In genomic region chr18:73136134-73136533, GRCh38 we compare ENCODE assay signal across 10 cellular contexts.
DNase-seq lines count a peak whose midpoint lies in the region; ATAC-seq and TF ChIP-seq lines count a peak whose summit lies in the region.
"Had no signal": no experiment of that assay in that cellular context is flagged by ENCODE, and none has a peak within 500 bp of the region (broad histone marks: within the 10 kb centered on the region; RNA-seq: fewer than 3 reads in every experiment).

No MANE protein-coding gene starts in this region.

- no peaks in the 10 kb centered on the region for H3K9me3 ChIP-seq in thyroid gland

- TF ChIP-seq CTCF in BJ (IDR thresholded peaks at IDR 0.05; ENCODE audit: insufficient read depth, low read depth, low read length) (peak; percentile 51), epithelial cell of esophagus (IDR thresholded peaks at IDR 0.05; ENCODE audit: insufficient read depth, low read depth, low read length, missing control alignments) (peak; percentile 34), thyroid gland (IDR thresholded peaks at IDR 0.05) (no peak)

- POLR2A ChIA-PET in BJ (lab: Charles Lee), result no interaction called here

- H3K36me3 ChIP-seq in BJ (ENCODE audit: control insufficient read depth, insufficient read depth, low read length), result no peaks in the 10 kb centered on the region
- no peaks in the 10 kb centered on the region for H3K36me3 ChIP-seq in thyroid gland
- H3K36me3 ChIP-seq: tibial nerve had no signal

- CTCF ChIA-PET in BJ (lab: Yijun Ruan, JAX), result interaction anchor here (0.7 to 2.1 kb wide), 8 partner anchors 11 to 707 kb away, joined by 3 to 8 read pairs (median 4); no protein-coding TSS in a partner anchor

- H3K27me3 ChIP-seq in BJ (ENCODE audit: control insufficient read depth, insufficient read depth, low read length) (no peaks in the 10 kb centered on the region), thyroid gland (no peaks in the 10 kb centered on the region)
- H3K27me3 ChIP-seq: tibial nerve had no signal

- ATAC-seq in GM21390 (IDR thresholded peaks at IDR 0.05; ENCODE audit: unreplicated experiment) (peak; percentile 85), HG02642 (IDR thresholded peaks at IDR 0.05; ENCODE audit: poor library complexity, unreplicated experiment) (no peak), GM18517 (IDR thresholded peaks at IDR 0.05; ENCODE audit: unreplicated experiment) (no peak)

- no peak overlapping the region for H3K4me3 ChIP-seq in BJ (ENCODE audit: low read depth, low read length)
- H3K4me3 ChIP-seq in epithelial cell of esophagus (ENCODE audit: low read length), result no peak overlapping the region
- no peak overlapping the region for H3K4me3 ChIP-seq in thyroid gland (replicated peaks in 1 of 3)
- H3K4me3 ChIP-seq: tibial nerve had no signal

- intact Hi-C loops in thyroid gland (cut with DNase I), result no loop called here

- no peak for TF ChIP-seq POLR2A in thyroid gland (IDR thresholded peaks at IDR 0.05)

- 62 to 67% methylated on average over 2 of the region's 2 CpGs for WGBS in thyroid gland, 2 donors

- DNase-seq in BJ (ENCODE audit: low read depth) (no peak), NCI-H345 treated with DMSO at 0.1 percent for 48 hours (lab: John Stamatoyannopoulos, UW; ENCODE audit: unreplicated experiment) (peak; percentile 3), epithelial cell of esophagus (ENCODE audit: low read depth) (peak; percentile 30), thyroid gland (no peak), ecto neural progenitor cell (ENCODE audit: low spot score) (no peak)
- DNase-seq: activated CD4-positive, alpha-beta memory T cell treated with anti-CD3 and anti-CD28 coated beads for 36 hours had no signal

- H3K4me1 ChIP-seq in thyroid gland, result no peaks in the 10 kb centered on the region
- H3K4me1 ChIP-seq: tibial nerve had no signal

- H3K27ac ChIP-seq in thyroid gland, result no peak overlapping the region
- H3K27ac ChIP-seq: tibial nerve had no signal

Comparison
In these comparisons a context has a peak if more than half of its experiments do, and no peak if none do; other contexts are left out.
1. DNase-seq: peak in NCI-H345 treated with DMSO at 0.1 percent for 48 hours (single experiment) and epithelial cell of esophagus (single experiment); none in BJ (single experiment), thyroid gland (0 of 2) and ecto neural progenitor cell (single experiment).
2. CTCF ChIP-seq: peak in BJ (single experiment) and epithelial cell of esophagus (single experiment); none in thyroid gland (0 of 6).